8 cellular contexts compared by ENCODE assay signal in genomic region chr10:102450374-102451104, GRCh38. TPM values are rescaled to one million over a fixed set of nuclear protein-coding genes. Genes with fewer than 3 reads are reported as not detected.
DNase-seq lines count a peak whose midpoint lies in the region; ATAC-seq and TF ChIP-seq lines count a peak whose summit lies in the region.

No MANE protein-coding gene starts in this region.

- H3K9me3 ChIP-seq in ascending aorta, result no peaks in the 10 kb centered on the region
- H3K9me3 ChIP-seq in hepatocyte (ENCODE audit: low read depth), result no peaks in the 10 kb centered on the region

- no peaks in the 10 kb centered on the region for H3K27me3 Mint-ChIP-seq in T-helper 2 cell treated with Interferon-gamma antibody and Interleukin-4, amounts not matched to agents 5 μg/mL and 100 μg/mL, for 36 hours (ENCODE audit: low read depth)

- intact Hi-C loops in ascending aorta (cut with DNase I), result loop anchor here (1.0 to 2.0 kb wide), 3 partner anchors 11 to 52 kb away; partner anchors contain the start of genes ACTR1A, CUEDC2 and SUFU

- H3K27ac ChIP-seq in ascending aorta, result peak overlapping the region; percentile 77 to 87
- H3K27ac ChIP-seq in hepatocyte, result peak overlapping the region; percentile 96

- TF ChIP-seq CTCF in ascending aorta (IDR thresholded peaks at IDR 0.05), result peak in 1 of 3 experiments; percentile 13
- no peak for TF ChIP-seq CTCF in hepatocyte (IDR thresholded peaks at IDR 0.05; ENCODE audit: poor library complexity)

- H3K4me1 Mint-ChIP-seq in T-helper 2 cell treated with Interferon-gamma antibody and Interleukin-4, amounts not matched to agents 5 μg/mL and 100 μg/mL, for 36 hours (ENCODE audit: low read depth), result peaks cover 22% of the 10 kb centered on the region

- H3K36me3 Mint-ChIP-seq in T-helper 2 cell treated with Interferon-gamma antibody and Interleukin-4, amounts not matched to agents 5 μg/mL and 100 μg/mL, for 36 hours (ENCODE audit: low read depth), result peaks cover 10% of the 10 kb centered on the region

- H3K79me2 ChIP-seq in hepatocyte, result peaks cover 19% of the 10 kb centered on the region

- peak; percentile 67 for ATAC-seq in HG02763 (IDR thresholded peaks at IDR 0.05; ENCODE audit: unreplicated experiment)

- peaks cover 5 to 12% of the 10 kb centered on the region in 2 donors for H3K4me1 ChIP-seq in ascending aorta
- peaks cover 27% of the 10 kb centered on the region for H3K4me1 ChIP-seq in hepatocyte (ENCODE audit: insufficient read depth)

- DNase-seq in NCI-H1417 treated with DMSO at 0.1 percent for 48 hours (lab: John Stamatoyannopoulos, UW) (peak; percentile 6), ascending aorta (ENCODE audit: low spot score in 2 of 2) (peak in 1 of 2 donors; percentile 89), hepatocyte (ENCODE audit: low spot score) (peak; percentile 89), retina (peak; percentile 84), cortex of kidney (lab: John Stamatoyannopoulos, UW) (no peak)
- peak; percentile 87 for DNase-seq in T-helper 2 cell treated with Interferon-gamma antibody and Interleukin-4, amounts not matched to agents 5 μg/mL and 100 μg/mL, for 36 hours (ENCODE audit: low spot score)

- peak; percentile 73 for TF ChIP-seq POLR2A in GM15510 (IDR thresholded peaks at IDR 0.05; ENCODE audit: borderline replicate concordance, extremely low read depth, insufficient read length)

- no peaks in the 10 kb centered on the region for H3K27me3 ChIP-seq in ascending aorta
- H3K27me3 ChIP-seq in hepatocyte, result no peaks in the 10 kb centered on the region

- H3K9me3 Mint-ChIP-seq in T-helper 2 cell treated with Interferon-gamma antibody and Interleukin-4, amounts not matched to agents 5 μg/mL and 100 μg/mL, for 36 hours, result no peaks in the 10 kb centered on the region

- H3K36me3 ChIP-seq in ascending aorta (no peaks in the 10 kb centered on the region), hepatocyte (replicated peaks; ENCODE audit: insufficient read depth, low read depth) (no peaks in the 10 kb centered on the region)

- WGBS in hepatocyte (ENCODE audit: low lambda C conversion rate, missing lambda C conversion rate), result 1% methylated on average over 78 of the region's 104 CpGs

- H3K4me3 Mint-ChIP-seq in T-helper 2 cell treated with Interferon-gamma antibody and Interleukin-4, amounts not matched to agents 5 μg/mL and 100 μg/mL, for 36 hours, result peak overlapping the region; percentile 92

- H3K27ac Mint-ChIP-seq in T-helper 2 cell treated with Interferon-gamma antibody and Interleukin-4, amounts not matched to agents 5 μg/mL and 100 μg/mL, for 36 hours, result peak overlapping the region; percentile 86

- H2AFZ ChIP-seq in hepatocyte, result peak overlapping the region; percentile 96

- H3K4me3 ChIP-seq in ascending aorta (peak overlapping the region; percentile 89 to 94), hepatocyte (peak overlapping the region; percentile 60)

- no peaks in the 10 kb centered on the region for H4K20me1 ChIP-seq in hepatocyte (ENCODE audit: insufficient read depth, poor library complexity, severe bottlenecking)

- no peaks in the 10 kb centered on the region for H3K9me2 ChIP-seq in hepatocyte (replicated peaks; ENCODE audit: insufficient read depth)

- H3K4me2 ChIP-seq in hepatocyte, result peak overlapping the region; percentile 98

RNA-seq across cellular contexts. Expression of gene C10orf95, which starts 0.8 kb away (rescaled TPM):
- not detected for total RNA-seq in ascending aorta
- total RNA-seq in hepatocyte, result 5.6 and 7.7 TPM in 2 replicates
- 5.2 and 8.3 TPM in 2 replicates for polyA plus RNA-seq in hepatocyte

RNA-seq across cellular contexts. Expression of gene CUEDC2, which starts 18.2 kb away (rescaled TPM):
- total RNA-seq in ascending aorta (45.1 TPM), hepatocyte (37.9 and 45.4 TPM in 2 replicates)
- 77.9 and 79.9 TPM in 2 replicates for polyA plus RNA-seq in hepatocyte

RNA-seq across cellular contexts. Expression of gene FBXL15, which starts 29.9 kb away (rescaled TPM):
- 16.5 TPM for total RNA-seq in ascending aorta
- total RNA-seq in hepatocyte, result 16.3 and 25.0 TPM in 2 replicates
- 42.3 and 47.4 TPM in 2 replicates for polyA plus RNA-seq in hepatocyte

RNA-seq across cellular contexts. Expression of gene PSD, which starts 32.0 kb away (rescaled TPM):
- total RNA-seq in ascending aorta (not detected), hepatocyte (9.9 and 13.1 TPM in 2 replicates)
- 20.1 and 21.5 TPM in 2 replicates for polyA plus RNA-seq in hepatocyte

RNA-seq across cellular contexts. Expression of gene ACTR1A, which starts 52.0 kb away (rescaled TPM):
- total RNA-seq in ascending aorta (200 TPM), hepatocyte (84.1 and 90.7 TPM in 2 replicates)
- 80.5 and 86.7 TPM in 2 replicates for polyA plus RNA-seq in hepatocyte
